ENCODE assay signal across 8 cellular contexts in the genomic region with DNA sequence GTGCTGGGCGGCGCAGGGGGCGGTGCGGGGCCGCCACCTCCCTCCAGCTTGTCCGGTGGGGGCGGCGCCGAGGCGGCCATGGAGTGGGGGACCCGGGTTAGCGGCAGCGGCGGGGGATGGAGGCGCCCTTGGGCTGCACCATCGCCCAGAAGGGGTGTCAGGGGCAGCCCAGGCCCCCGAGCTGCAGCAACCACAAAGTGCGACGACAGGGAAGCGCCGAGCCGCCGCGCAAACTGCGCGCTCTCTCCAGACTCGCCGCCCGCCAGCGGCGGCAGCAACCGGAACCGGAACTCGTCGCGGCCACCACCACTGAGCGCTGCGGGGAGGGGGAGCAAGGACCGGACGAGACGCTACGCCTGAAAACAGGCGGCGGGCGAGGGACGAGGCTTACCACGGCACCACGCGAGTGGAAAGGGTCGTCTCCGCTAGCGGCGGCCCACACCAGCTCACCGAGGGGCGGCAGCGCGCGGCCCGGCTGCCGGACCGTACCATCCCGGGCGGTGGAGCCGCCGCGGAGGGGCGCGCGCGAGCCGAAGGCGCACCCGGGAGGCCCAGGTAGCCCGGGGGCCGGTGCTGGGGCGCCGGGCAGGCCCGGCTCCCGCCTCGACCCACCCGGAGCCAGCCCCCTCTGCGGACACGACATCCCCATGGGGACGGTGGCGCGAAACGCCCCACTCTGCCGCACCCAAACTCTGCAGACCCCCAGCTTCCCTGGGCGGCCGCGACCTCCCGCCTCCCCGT. TPM values are rescaled to one million over a fixed set of nuclear protein-coding genes. Genes with fewer than 3 reads are reported as not detected.
DNase-seq lines count a peak whose midpoint lies in the region; ATAC-seq and TF ChIP-seq lines count a peak whose summit lies in the region.

A gene with protein sequence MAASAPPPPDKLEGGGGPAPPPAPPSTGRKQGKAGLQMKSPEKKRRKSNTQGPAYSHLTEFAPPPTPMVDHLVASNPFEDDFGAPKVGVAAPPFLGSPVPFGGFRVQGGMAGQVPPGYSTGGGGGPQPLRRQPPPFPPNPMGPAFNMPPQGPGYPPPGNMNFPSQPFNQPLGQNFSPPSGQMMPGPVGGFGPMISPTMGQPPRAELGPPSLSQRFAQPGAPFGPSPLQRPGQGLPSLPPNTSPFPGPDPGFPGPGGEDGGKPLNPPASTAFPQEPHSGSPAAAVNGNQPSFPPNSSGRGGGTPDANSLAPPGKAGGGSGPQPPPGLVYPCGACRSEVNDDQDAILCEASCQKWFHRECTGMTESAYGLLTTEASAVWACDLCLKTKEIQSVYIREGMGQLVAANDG (minus strand): TSS at position 286 of the 741 bp plus-strand sequence. CDS start 206 bp downstream, at position 80.

- DNase-seq in AML-193 (lab: John Stamatoyannopoulos, UW), result peak; percentile 43 to 56
- DNase-seq in NCI-H460 (ENCODE audit: extremely low read depth, low read depth), result peak; percentile 73
- peak; percentile 96 for DNase-seq in activated CD4-positive, alpha-beta T cell treated with anti-CD3 and anti-CD28 coated beads, Interleukin-2, amount 10 ng/mL, durations not matched to agents 24 days and 14 days
- peak; percentile 55 for DNase-seq in dedifferentiated amniotic fluid mesenchymal stem cell (ENCODE audit: extremely low spot score)
- DNase-seq in left lung, result peak; percentile 83 to 95
- peak; percentile 80 for DNase-seq in stimulated activated CD4-positive, alpha-beta T cell treated with anti-CD3 and anti-CD28 coated beads, Interleukin-4, amount 100 ng/mL, for 1 hour

- H3K4me1 Mint-ChIP-seq in activated CD4-positive, alpha-beta T cell treated with anti-CD3 and anti-CD28 coated beads, Interleukin-2, amount 10 ng/mL, durations not matched to agents 24 days and 14 days, result peaks cover 26% of the 10 kb centered on the region

- no peaks in the 10 kb centered on the region for H3K27me3 ChIP-seq in left lung

- peaks cover 19 to 59% of the 10 kb centered on the region in 2 donors for H3K4me1 ChIP-seq in left lung

- ATAC-seq in GM18909 (IDR thresholded peaks at IDR 0.05; ENCODE audit: poor library complexity, unreplicated experiment) (peak; percentile 76), HG03159 (IDR thresholded peaks at IDR 0.05; ENCODE audit: unreplicated experiment) (peak; percentile 67), left lung (peak; percentile 89)

- H3K27ac Mint-ChIP-seq in activated CD4-positive, alpha-beta T cell treated with anti-CD3 and anti-CD28 coated beads, Interleukin-2, amount 10 ng/mL, durations not matched to agents 24 days and 14 days, result peak within 1 kb of the TSS; percentile 89

- peak within 1 kb of the TSS; percentile 96 for H3K4me3 Mint-ChIP-seq in activated CD4-positive, alpha-beta T cell treated with anti-CD3 and anti-CD28 coated beads, Interleukin-2, amount 10 ng/mL, durations not matched to agents 24 days and 14 days

- H3K36me3 ChIP-seq in left lung, result peaks cover 0 to 59% of the 10 kb centered on the region in 2 donors

- H3K36me3 Mint-ChIP-seq in activated CD4-positive, alpha-beta T cell treated with anti-CD3 and anti-CD28 coated beads, Interleukin-2, amount 10 ng/mL, durations not matched to agents 24 days and 14 days (ENCODE audit: low read depth), result peaks cover 38% of the 10 kb centered on the region

- H3K27ac ChIP-seq in left lung, result peak within 1 kb of the TSS; percentile 97 to 98

- H3K4me3 ChIP-seq in left lung, result peak within 1 kb of the TSS; percentile 79 to 90

- intact Hi-C loops in activated CD4-positive, alpha-beta T cell treated with anti-CD3 and anti-CD28 coated beads, Interleukin-2, amount 10 ng/mL, durations not matched to agents 24 days and 14 days (cut with micrococcal nuclease), result loop anchor here (1.0 kb wide), 4 partner anchors 13 to 56 kb away; a partner anchor contains a TSS
- intact Hi-C loops in left lung (cut with DNase I), result no loop called here

- H3K9me3 ChIP-seq in left lung, result no peaks in the 10 kb centered on the region

- TF ChIP-seq CTCF in left lung (IDR thresholded peaks at IDR 0.05), result peak; percentile 8 to 66

- H3K9me3 Mint-ChIP-seq in activated CD4-positive, alpha-beta T cell treated with anti-CD3 and anti-CD28 coated beads, Interleukin-2, amount 10 ng/mL, durations not matched to agents 24 days and 14 days, result no peaks in the 10 kb centered on the region

- no peaks in the 10 kb centered on the region for H3K27me3 Mint-ChIP-seq in activated CD4-positive, alpha-beta T cell treated with anti-CD3 and anti-CD28 coated beads, Interleukin-2, amount 10 ng/mL, durations not matched to agents 24 days and 14 days

RNA-seq across cellular contexts. Expression of the gene that starts here (rescaled TPM):
- total RNA-seq in NCI-H460 (2014; rRNA removed; shearing (Covaris generic)), result 33.5 and 34.0 TPM in 2 replicates
- polyA plus RNA-seq in NCI-H460 (2014; cell fraction: nucleus; rRNA removed), result 45.5 and 53.7 TPM in 2 replicates
- total RNA-seq in activated CD4-positive, alpha-beta T cell treated with anti-CD3 and anti-CD28 coated beads, Interleukin-2, amount 10 ng/mL, durations not matched to agents 24 days and 14 days, result 34.4 and 34.8 TPM in 2 replicates
- 10 to 100 TPM; 26.6 to 30.9 TPM for total RNA-seq in left lung

Comparison
In these comparisons a context has a peak if more than half of its experiments do, and no peak if none do; other contexts are left out.
1. Peak in every context shown above with its lines: DNase-seq, ATAC-seq, H3K4me3 ChIP-seq and H3K27ac ChIP-seq.